Comparison of ENCODE assay signal across 1 cellular context in the genomic region with DNA sequence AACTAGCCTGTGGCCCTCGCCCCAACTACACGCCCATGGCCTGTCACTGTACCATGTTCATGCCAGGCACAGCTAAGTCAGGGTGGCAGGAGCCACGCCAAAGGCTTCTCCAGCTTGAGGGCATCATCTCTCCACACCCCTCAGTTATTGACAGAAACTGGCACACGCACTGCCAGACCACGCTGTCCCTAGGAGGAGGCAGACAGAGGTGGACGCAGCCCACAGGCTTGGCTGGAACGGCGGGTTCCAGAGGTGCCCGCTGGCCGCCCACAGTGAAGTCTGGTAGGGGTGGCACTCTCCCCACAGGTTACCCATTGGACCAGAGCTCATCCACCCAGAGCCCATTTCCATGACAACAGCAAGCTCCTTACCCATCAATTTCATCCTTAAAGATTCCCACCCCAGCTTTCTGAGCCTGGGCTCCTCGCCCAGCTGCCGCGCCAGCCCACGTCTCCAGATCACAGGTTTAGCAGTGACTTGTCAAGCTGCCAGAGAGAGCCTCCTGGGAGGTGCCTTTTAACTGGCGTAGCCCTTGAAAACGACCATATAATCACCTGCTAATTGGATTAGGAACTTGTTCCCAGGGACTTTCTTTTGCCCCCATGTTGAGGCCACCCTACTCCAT.
TF ChIP-seq lines count a peak whose summit lies in the region.

No MANE protein-coding gene starts in this region.

TF ChIP-seq in HepG2, 621 proteins besides CTCF, POLR2A, EP300 and RAD21:
- no peak for TF ChIP-seq SNAI1 (CRISPR knock-in tag; IDR thresholded peaks at IDR 0.05; ENCODE audit: borderline replicate concordance)
- no peak for TF ChIP-seq ZFP36L1 (CRISPR knock-in tag; IDR thresholded peaks at IDR 0.05)
- peak; percentile 74 for TF ChIP-seq AGO2 (optimal IDR thresholded peaks at IDR 0.05; ENCODE audit: low read depth, low read length)
- TF ChIP-seq HNRNPK (IDR thresholded peaks at IDR 0.05; ENCODE audit: low read depth, low read length, poor library complexity, severe bottlenecking), result no peak
- TF ChIP-seq DZIP1 (CRISPR knock-in tag; IDR thresholded peaks at IDR 0.05), result no peak
- no peak for TF ChIP-seq NFRKB (IDR thresholded peaks at IDR 0.05)
- TF ChIP-seq HCFC1 (IDR thresholded peaks at IDR 0.05; ENCODE audit: low read depth, low read length), result no peak
- TF ChIP-seq ZNF160 (CRISPR knock-in tag; IDR thresholded peaks at IDR 0.05), result no peak
- no peak for TF ChIP-seq PAF1 (CRISPR knock-in tag; IDR thresholded peaks at IDR 0.05)
- TF ChIP-seq MLLT10 (CRISPR knock-in tag; IDR thresholded peaks at IDR 0.05), result no peak
- no peak for TF ChIP-seq ZSCAN9 (CRISPR knock-in tag; IDR thresholded peaks at IDR 0.05; ENCODE audit: borderline replicate concordance)
- no peak for TF ChIP-seq FOXM1 (CRISPR knock-in tag; IDR thresholded peaks at IDR 0.05)
- 0 out of 2 replicates have a peak, but pooled peaks have one; percentile 27 for TF ChIP-seq KDM5B (CRISPR knock-in tag; IDR thresholded peaks at IDR 0.05; ENCODE audit: borderline replicate concordance)
- TF ChIP-seq, protein P1, sequence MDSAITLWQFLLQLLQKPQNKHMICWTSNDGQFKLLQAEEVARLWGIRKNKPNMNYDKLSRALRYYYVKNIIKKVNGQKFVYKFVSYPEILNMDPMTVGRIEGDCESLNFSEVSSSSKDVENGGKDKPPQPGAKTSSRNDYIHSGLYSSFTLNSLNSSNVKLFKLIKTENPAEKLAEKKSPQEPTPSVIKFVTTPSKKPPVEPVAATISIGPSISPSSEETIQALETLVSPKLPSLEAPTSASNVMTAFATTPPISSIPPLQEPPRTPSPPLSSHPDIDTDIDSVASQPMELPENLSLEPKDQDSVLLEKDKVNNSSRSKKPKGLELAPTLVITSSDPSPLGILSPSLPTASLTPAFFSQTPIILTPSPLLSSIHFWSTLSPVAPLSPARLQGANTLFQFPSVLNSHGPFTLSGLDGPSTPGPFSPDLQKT (CRISPR knock-in tag; IDR thresholded peaks at IDR 0.05; ENCODE audit: borderline replicate concordance), result no peak
- 0 out of 2 replicates have a peak, but pooled peaks have one; percentile 66 for TF ChIP-seq HNRNPL (IDR thresholded peaks at IDR 0.05; ENCODE audit: low read depth, low read length)
- TF ChIP-seq FOXC1 (CRISPR knock-in tag; IDR thresholded peaks at IDR 0.05; ENCODE audit: borderline replicate concordance), result no peak
- TF ChIP-seq ZNF605 (CRISPR knock-in tag; IDR thresholded peaks at IDR 0.05), result no peak
- no peak for TF ChIP-seq NR2F1 (CRISPR knock-in tag; IDR thresholded peaks at IDR 0.05)
- TF ChIP-seq NAIF1 (CRISPR knock-in tag; IDR thresholded peaks at IDR 0.05; ENCODE audit: borderline replicate concordance), result no peak
- TF ChIP-seq ZNF124 (CRISPR knock-in tag; IDR thresholded peaks at IDR 0.05), result no peak
- TF ChIP-seq, protein P2, sequence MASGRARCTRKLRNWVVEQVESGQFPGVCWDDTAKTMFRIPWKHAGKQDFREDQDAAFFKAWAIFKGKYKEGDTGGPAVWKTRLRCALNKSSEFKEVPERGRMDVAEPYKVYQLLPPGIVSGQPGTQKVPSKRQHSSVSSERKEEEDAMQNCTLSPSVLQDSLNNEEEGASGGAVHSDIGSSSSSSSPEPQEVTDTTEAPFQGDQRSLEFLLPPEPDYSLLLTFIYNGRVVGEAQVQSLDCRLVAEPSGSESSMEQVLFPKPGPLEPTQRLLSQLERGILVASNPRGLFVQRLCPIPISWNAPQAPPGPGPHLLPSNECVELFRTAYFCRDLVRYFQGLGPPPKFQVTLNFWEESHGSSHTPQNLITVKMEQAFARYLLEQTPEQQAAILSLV (CRISPR knock-in tag; IDR thresholded peaks at IDR 0.05; ENCODE audit: borderline replicate concordance), result no peak
- no peak for TF ChIP-seq ZGPAT (CRISPR knock-in tag; IDR thresholded peaks at IDR 0.05)
- no peak for TF ChIP-seq ZBTB49 (CRISPR knock-in tag; IDR thresholded peaks at IDR 0.05; ENCODE audit: borderline replicate concordance)
- TF ChIP-seq ZNF451 (CRISPR knock-in tag; IDR thresholded peaks at IDR 0.05), result no peak
- TF ChIP-seq, protein P3, sequence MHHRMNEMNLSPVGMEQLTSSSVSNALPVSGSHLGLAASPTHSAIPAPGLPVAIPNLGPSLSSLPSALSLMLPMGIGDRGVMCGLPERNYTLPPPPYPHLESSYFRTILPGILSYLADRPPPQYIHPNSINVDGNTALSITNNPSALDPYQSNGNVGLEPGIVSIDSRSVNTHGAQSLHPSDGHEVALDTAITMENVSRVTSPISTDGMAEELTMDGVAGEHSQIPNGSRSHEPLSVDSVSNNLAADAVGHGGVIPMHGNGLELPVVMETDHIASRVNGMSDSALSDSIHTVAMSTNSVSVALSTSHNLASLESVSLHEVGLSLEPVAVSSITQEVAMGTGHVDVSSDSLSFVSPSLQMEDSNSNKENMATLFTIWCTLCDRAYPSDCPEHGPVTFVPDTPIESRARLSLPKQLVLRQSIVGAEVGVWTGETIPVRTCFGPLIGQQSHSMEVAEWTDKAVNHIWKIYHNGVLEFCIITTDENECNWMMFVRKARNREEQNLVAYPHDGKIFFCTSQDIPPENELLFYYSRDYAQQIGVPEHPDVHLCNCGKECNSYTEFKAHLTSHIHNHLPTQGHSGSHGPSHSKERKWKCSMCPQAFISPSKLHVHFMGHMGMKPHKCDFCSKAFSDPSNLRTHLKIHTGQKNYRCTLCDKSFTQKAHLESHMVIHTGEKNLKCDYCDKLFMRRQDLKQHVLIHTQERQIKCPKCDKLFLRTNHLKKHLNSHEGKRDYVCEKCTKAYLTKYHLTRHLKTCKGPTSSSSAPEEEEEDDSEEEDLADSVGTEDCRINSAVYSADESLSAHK (CRISPR knock-in tag; IDR thresholded peaks at IDR 0.05; ENCODE audit: borderline replicate concordance), result no peak
- TF ChIP-seq POLR2AphosphoS2 (IDR thresholded peaks at IDR 0.05; ENCODE audit: low read depth, low read length), result peak; percentile 53; the same call in 1 of the 2 replicates
- no peak for TF ChIP-seq FOXJ3 (CRISPR knock-in tag; IDR thresholded peaks at IDR 0.05; ENCODE audit: borderline replicate concordance)
- no peak for TF ChIP-seq ESRRA (CRISPR knock-in tag; IDR thresholded peaks at IDR 0.05; ENCODE audit: low read depth)
- TF ChIP-seq GMEB1 (CRISPR knock-in tag; IDR thresholded peaks at IDR 0.05; ENCODE audit: borderline replicate concordance), result no peak
